In the genomic region with DNA sequence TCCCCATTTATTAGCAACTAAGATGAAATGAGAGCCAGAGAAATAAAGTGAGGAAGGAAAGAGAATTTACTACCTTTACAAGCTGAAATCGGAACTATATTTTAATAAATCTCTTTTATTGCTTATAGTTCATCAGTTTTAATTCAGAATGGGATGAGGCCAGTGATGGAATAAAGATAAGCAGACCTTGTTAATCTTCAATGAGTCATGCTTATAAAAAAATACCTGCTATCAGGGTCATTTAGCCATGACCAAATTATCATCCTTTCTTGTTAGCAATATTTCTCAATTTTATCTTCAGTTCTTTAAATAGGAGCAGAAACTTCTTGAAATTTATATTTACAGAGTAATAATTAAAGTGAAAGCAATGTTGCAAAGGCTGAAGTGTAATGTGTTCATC, we compare ENCODE assay signal across 22 cellular contexts. TPM values are rescaled to one million over a fixed set of nuclear protein-coding genes. Genes with fewer than 3 reads are reported as not detected.
DNase-seq lines count a peak whose midpoint lies in the region; ATAC-seq and TF ChIP-seq lines count a peak whose summit lies in the region.
"Had no signal": no experiment of that assay in that cellular context is flagged by ENCODE, and none has a peak within 500 bp of the region (broad histone marks: within the 10 kb centered on the region; RNA-seq: fewer than 3 reads in every experiment).

No MANE protein-coding gene starts in this region.

- CTCF ChIA-PET in mammary epithelial cell (lab: Charles Lee; ENCODE audit: low non-redundant PET) = no interaction called here

- intact Hi-C loops in mammary epithelial cell (cut with micrococcal nuclease) = no loop called here

- in situ Hi-C loops in mammary epithelial cell (cut with MboI; ENCODE audit: low sequenced_read_pairs in 2 of 2) = no loop called here

- ATAC-seq in HG03378 (IDR thresholded peaks at IDR 0.05; ENCODE audit: unreplicated experiment) (no peak), HG02973 (IDR thresholded peaks at IDR 0.05; ENCODE audit: unreplicated experiment) (no peak)
- ATAC-seq: GM12878 had no signal

- H3K9me3 ChIP-seq in endocrine pancreas (ENCODE audit: control insufficient read depth, low read length) (no peaks in the 10 kb centered on the region), mammary epithelial cell (replicated peaks; ENCODE audit: insufficient read depth, low read length) (no peaks in the 10 kb centered on the region)
- H3K9me3 ChIP-seq: BE2C, BLaER1 had no signal

- H3K4me1 ChIP-seq in endocrine pancreas (ENCODE audit: control insufficient read depth, insufficient read depth, low read length) (peaks cover 33% of the 10 kb centered on the region), mammary epithelial cell (ENCODE audit: insufficient read depth, low read length) (no peaks in the 10 kb centered on the region)
- H3K4me1 ChIP-seq: BLaER1 had no signal

- peak; percentile 37 for DNase-seq in LNCaP clone FGC (ENCODE audit: low read depth)
- no peak for DNase-seq in mammary epithelial cell
- DNase-seq: 8988T; ACHN; BE2C; C1 segment of cervical spinal cord; CD4-positive, alpha-beta memory T cell; CD4-positive, CD25-positive, alpha-beta regulatory T cell; CD8-positive, alpha-beta memory T cell; COR-L47; DMS 273 treated with DMSO at 0.1 percent for 48 hours; DMS153; DMS79; DND-41; EL; GDM1 had no signal

- no peaks in the 10 kb centered on the region for H3K79me2 ChIP-seq in mammary epithelial cell (ENCODE audit: insufficient read depth, low read length)

- no TSS peak for BruUV-seq in mammary epithelial cell (replicated peaks; lab: Mats Ljungman, UMichigan)

- 24% methylated on average over 1 of the region's 1 CpG for WGBS in mammary epithelial cell (ENCODE audit: low coverage, missing lambda C conversion rate)

- no peaks in the 10 kb centered on the region for H3K27me3 ChIP-seq in endocrine pancreas (ENCODE audit: control insufficient read depth, insufficient read depth, low read length)
- H3K27me3 ChIP-seq in mammary epithelial cell (ENCODE audit: insufficient read depth, low read length) = peaks cover 2% of the 10 kb centered on the region
- H3K27me3 ChIP-seq: BE2C, BLaER1 had no signal

- dilution Hi-C loops in mammary epithelial cell (cut with HindIII; ENCODE audit: low sequenced_read_pairs) = no loop called here

- no peak overlapping the region for H3K27ac ChIP-seq in mammary epithelial cell (ENCODE audit: insufficient read depth, low read depth, low read length)
- H3K27ac ChIP-seq: BLaER1 had no signal

- no peaks in the 10 kb centered on the region for H3K36me3 ChIP-seq in endocrine pancreas (ENCODE audit: control insufficient read depth, insufficient read depth, low read length)
- no peaks in the 10 kb centered on the region for H3K36me3 ChIP-seq in mammary epithelial cell (ENCODE audit: insufficient read depth, low read length)
- H3K36me3 ChIP-seq: BLaER1 had no signal

- H4K20me1 ChIP-seq in mammary epithelial cell (ENCODE audit: insufficient read depth, low read length) = no peaks in the 10 kb centered on the region
- H4K20me1 ChIP-seq: BLaER1 had no signal

- no peak overlapping the region for H3K4me2 ChIP-seq in mammary epithelial cell (ENCODE audit: insufficient read depth, low read depth, low read length)
- H3K4me2 ChIP-seq: BLaER1 had no signal

- H3K9ac ChIP-seq in endocrine pancreas (ENCODE audit: control insufficient read depth, insufficient read depth, low read length) (no peak overlapping the region), mammary epithelial cell (ENCODE audit: insufficient read depth, low read length) (no peak overlapping the region)
- H3K9ac ChIP-seq: BLaER1 had no signal

- H2AFZ ChIP-seq in mammary epithelial cell (ENCODE audit: low read depth, low read length) = no peak overlapping the region

- TF ChIP-seq CTCF in LNCaP clone FGC (IDR thresholded peaks at IDR 0.05; ENCODE audit: control insufficient read depth, extremely low read depth, insufficient read depth) = no peak
- TF ChIP-seq CTCF in mammary epithelial cell (conservative IDR thresholded peaks at IDR 0.05 in 1 of 2, IDR thresholded peaks at IDR 0.05 in 1 of 2; ENCODE audit: extremely low read depth in 1 of 2, insufficient read depth in 1 of 2, low read depth in 1 of 2, low read length in 2 of 2) = no peak

- H3K4me3 ChIP-seq in LNCaP clone FGC (ENCODE audit: low read depth, low read length) (no peak overlapping the region), endocrine pancreas (ENCODE audit: control insufficient read depth, insufficient read depth, low read length) (peak overlapping the region; percentile 80), mammary epithelial cell (replicated peaks in 1 of 3; ENCODE audit: insufficient read depth in 1 of 3, low read depth in 2 of 3, low read length in 3 of 3) (no peak overlapping the region)
- H3K4me3 ChIP-seq: BLaER1, GM12878 had no signal

RNA-seq across cellular contexts. Expression of a gene that starts 26.1 kb away (rescaled TPM):
- under 1 TPM in 1 of 2 donors, not detected in 1; 0.33 TPM for total RNA-seq in mammary epithelial cell
- 0.08 TPM for polyA plus RNA-seq in mammary epithelial cell
- not detected for polyA minus RNA-seq in mammary epithelial cell
- total RNA-seq: CD4-positive, alpha-beta memory T cell; CD4-positive, CD25-positive, alpha-beta regulatory T cell; CD8-positive, alpha-beta memory T cell; GM12878 had no signal
- polyA plus RNA-seq: CD14-positive monocyte; CD4-positive, alpha-beta memory T cell; CD4-positive, CD25-positive, alpha-beta regulatory T cell; CD8-positive, alpha-beta memory T cell had no signal
